ENCODE assay signal across 9 cellular contexts in the genomic region with DNA sequence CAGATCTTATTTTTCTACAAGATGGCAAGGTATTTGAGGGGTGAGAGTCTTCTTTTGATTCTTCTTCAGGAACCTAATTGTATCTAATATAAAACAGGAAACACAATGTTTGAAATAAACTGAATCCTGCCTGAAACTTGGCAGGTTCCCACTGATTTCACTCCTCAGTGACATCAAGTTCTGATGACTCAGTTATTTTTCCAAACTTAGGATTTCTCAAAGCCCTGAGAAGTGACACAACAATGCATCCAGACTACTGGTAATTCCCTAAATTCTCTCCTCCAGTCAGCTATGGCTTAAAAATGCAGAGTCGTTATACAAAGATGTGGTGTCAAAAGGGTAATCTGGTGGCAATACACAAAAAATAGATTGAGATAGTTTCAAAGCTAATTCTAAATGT.
DNase-seq lines count a peak whose midpoint lies in the region; ATAC-seq and TF ChIP-seq lines count a peak whose summit lies in the region.
"Had no signal": no experiment of that assay in that cellular context is flagged by ENCODE, and none has a peak within 500 bp of the region (broad histone marks: within the 10 kb centered on the region; RNA-seq: fewer than 3 reads in every experiment).

No MANE protein-coding gene starts in this region.

- intact Hi-C loops in left ventricle myocardium superior (cut with micrococcal nuclease): no loop called here

- ATAC-seq in left ventricle myocardium superior (peak; percentile 7), HG03135 (IDR thresholded peaks at IDR 0.05; ENCODE audit: unreplicated experiment) (no peak)
- no peak for ATAC-seq in activated CD4-positive, CD25-positive, alpha-beta regulatory T cell treated with anti-CD3 and anti-CD28 coated beads, Interleukin-2, amount 50 U/mL, for 24 hours

- no peak overlapping the region for H3K4me3 ChIP-seq in HFF-Myc (replicated peaks; ENCODE audit: low read depth, low read length)

- TF ChIP-seq CTCF in HFF-Myc (IDR thresholded peaks at IDR 0.05; ENCODE audit: low read depth, low read length, missing control alignments): no peak

- DNase-seq in HFF-Myc (ENCODE audit: extremely low read depth, low read depth) (peak; percentile 32), brain pericyte (ENCODE audit: low read depth, low spot score) (peak; percentile 6), left ventricle myocardium superior (no peak), smooth muscle cell of the brain vasculature (ENCODE audit: low read depth, low spot score) (peak; percentile 31), NCI-H69 (lab: John Stamatoyannopoulos, UW) (no peak), NCI-H2107 treated with DMSO at 0.1 percent for 48 hours (lab: John Stamatoyannopoulos, UW; ENCODE audit: unreplicated experiment) (no peak)
- DNase-seq: NCI-H345 had no signal

Comparison
In these comparisons a context has a peak if more than half of its experiments do, and no peak if none do; other contexts are left out.
1. DNase-seq: peak in HFF-Myc (single experiment), brain pericyte (single experiment) and smooth muscle cell of the brain vasculature (single experiment); none in left ventricle myocardium superior (single experiment), NCI-H69 (single experiment) and NCI-H2107 treated with DMSO at 0.1 percent for 48 hours (single experiment).